In the genomic region with DNA sequence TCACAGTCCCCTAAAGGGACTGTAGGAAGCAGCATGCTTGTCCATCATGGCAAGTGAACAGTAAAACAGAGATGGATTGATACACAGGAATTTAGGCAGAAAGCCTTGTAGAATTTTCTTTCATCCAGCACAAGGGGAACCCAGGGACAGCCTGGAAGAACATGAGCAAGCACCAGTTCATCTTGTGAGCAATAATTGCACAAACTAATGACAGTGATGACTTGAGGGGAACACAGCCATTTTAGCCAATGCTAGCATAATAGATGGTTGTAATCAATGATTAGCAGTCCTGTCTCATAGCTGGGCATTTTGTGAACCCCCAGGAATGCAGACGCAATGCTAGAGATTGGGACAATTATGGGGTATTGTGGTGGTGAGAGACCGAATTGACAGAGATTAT, we compare ENCODE assay signal across 11 cellular contexts. TPM values are rescaled to one million over a fixed set of nuclear protein-coding genes. Genes with fewer than 3 reads are reported as not detected.
"Had no signal": no experiment of that assay in that cellular context is flagged by ENCODE, and none has a peak within 500 bp of the region (broad histone marks: within the 10 kb centered on the region; RNA-seq: fewer than 3 reads in every experiment).

No MANE protein-coding gene starts in this region.

- H3K27ac Mint-ChIP-seq: activated naive CD8-positive, alpha-beta T cell treated with anti-CD3 and anti-CD28 coated beads, Interleukin-2, amount 10 ng/mL, durations not matched to agents 7 days and 5 days had no signal

- H3K27me3 ChIP-seq: tibial artery had no signal

- H3K9me3 ChIP-seq: tibial artery had no signal

- H3K27ac ChIP-seq: skin epidermis had no signal

- H3K9me3 Mint-ChIP-seq: activated naive CD8-positive, alpha-beta T cell treated with anti-CD3 and anti-CD28 coated beads, Interleukin-2, amount 10 ng/mL, durations not matched to agents 7 days and 5 days had no signal

- H3K4me3 Mint-ChIP-seq: activated naive CD8-positive, alpha-beta T cell treated with anti-CD3 and anti-CD28 coated beads, Interleukin-2, amount 10 ng/mL, durations not matched to agents 7 days and 5 days had no signal

- DNase-seq: activated CD4-positive, alpha-beta T cell treated with anti-CD3 and anti-CD28 coated beads, Interleukin-2, amount 50 U/mL, for 1 hour; activated naive CD8-positive, alpha-beta T cell treated with anti-CD3 and anti-CD28 coated beads, Interleukin-2, amount 10 ng/mL, durations not matched to agents 7 days and 5 days; central memory CD4-positive, alpha-beta T cell; cortex of kidney; effector CD8-positive, alpha-beta T cell; stimulated activated CD4-positive, alpha-beta T cell treated with anti-CD3 and anti-CD28 coated beads, Interleukin-4, amount 100 ng/mL, for 4 hours; T1000; tibial artery had no signal

- H3K27me3 Mint-ChIP-seq: activated naive CD8-positive, alpha-beta T cell treated with anti-CD3 and anti-CD28 coated beads, Interleukin-2, amount 10 ng/mL, durations not matched to agents 7 days and 5 days had no signal

- H3K4me3 ChIP-seq: skin epidermis, tibial artery had no signal

RNA-seq across cellular contexts. Expression of a gene that starts 45.6 kb away (rescaled TPM):
- total RNA-seq: activated naive CD8-positive, alpha-beta T cell treated with anti-CD3 and anti-CD28 coated beads, Interleukin-2, amount 10 ng/mL, durations not matched to agents 7 days and 5 days; myocyte had no signal
- polyA plus RNA-seq: liver had no signal
